8 cellular contexts compared by ENCODE assay signal in the genomic region with DNA sequence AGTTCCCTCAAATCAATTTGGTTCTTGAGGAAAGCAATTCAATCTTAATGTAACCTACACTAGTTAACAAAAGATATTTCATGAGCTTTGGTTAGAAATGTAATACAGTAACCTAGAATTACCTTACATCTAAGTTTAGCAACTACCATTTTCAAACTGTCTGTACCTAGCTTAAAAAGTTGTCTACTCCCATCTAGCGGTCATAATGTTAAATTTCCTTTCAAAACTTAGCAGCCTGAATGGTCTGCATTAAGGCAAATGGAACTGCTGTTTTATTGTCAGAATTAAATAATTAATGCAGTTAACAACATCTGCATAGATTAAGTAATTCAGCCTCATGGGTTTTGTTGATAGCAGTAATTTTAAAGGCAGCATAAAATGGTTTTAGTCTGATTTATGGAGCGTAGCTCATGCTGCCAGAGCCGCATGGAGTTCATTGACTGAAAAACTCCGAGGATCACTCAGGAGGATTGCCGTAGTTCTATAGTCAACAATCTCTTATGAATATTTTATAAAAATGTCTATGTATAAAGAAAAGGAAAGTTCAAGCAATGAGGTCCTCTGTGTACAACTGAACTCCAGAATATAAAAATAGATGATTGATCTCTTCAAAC.
DNase-seq lines count a peak whose midpoint lies in the region; ATAC-seq and TF ChIP-seq lines count a peak whose summit lies in the region.

No MANE protein-coding gene starts in this region.

- intact Hi-C loops in OCI-LY7 (cut with micrococcal nuclease; ENCODE audit: unreplicated experiment) = no loop called here

- no peaks in the 10 kb centered on the region for H3K36me3 ChIP-seq in GM06990 (ENCODE audit: control insufficient read depth, insufficient read depth, low read length)
- H3K36me3 ChIP-seq in Karpas-422 (ENCODE audit: insufficient read depth, low read length) = no peaks in the 10 kb centered on the region
- H3K36me3 ChIP-seq in OCI-LY7 (ENCODE audit: insufficient read depth, low read length) = no peaks in the 10 kb centered on the region
- no peaks in the 10 kb centered on the region for H3K36me3 ChIP-seq in osteoblast (ENCODE audit: insufficient read depth, low read length)

- no peak overlapping the region for H3K4me3 ChIP-seq in GM06990 (replicated peaks; ENCODE audit: low read depth, low read length)
- no peak overlapping the region for H3K4me3 ChIP-seq in Karpas-422 (ENCODE audit: low read length)
- no peak overlapping the region for H3K4me3 ChIP-seq in OCI-LY7 (ENCODE audit: low read depth, low read length, poor library complexity, severe bottlenecking)
- no peak overlapping the region for H3K4me3 ChIP-seq in epithelial cell of esophagus (ENCODE audit: low read length)
- H3K4me3 ChIP-seq in osteoblast (ENCODE audit: insufficient read depth, low read length) = no peak overlapping the region

- H3K9ac ChIP-seq in Karpas-422 (ENCODE audit: low read length) = no peak overlapping the region

- H4K20me1 ChIP-seq in Karpas-422 (ENCODE audit: insufficient read depth, low read depth, low read length) (no peaks in the 10 kb centered on the region), OCI-LY7 (ENCODE audit: insufficient read depth, low read length) (no peaks in the 10 kb centered on the region), osteoblast (ENCODE audit: insufficient read depth, low read length) (no peaks in the 10 kb centered on the region)

- H3K79me2 ChIP-seq in Karpas-422 (ENCODE audit: low read length) = no peaks in the 10 kb centered on the region
- no peaks in the 10 kb centered on the region for H3K79me2 ChIP-seq in OCI-LY7 (ENCODE audit: insufficient read depth, low read depth, low read length)
- no peaks in the 10 kb centered on the region for H3K79me2 ChIP-seq in osteoblast (ENCODE audit: insufficient read depth, low read length)

- H3K9me2 ChIP-seq in Karpas-422 (replicated peaks; ENCODE audit: insufficient read depth, low read length) (no peaks in the 10 kb centered on the region), OCI-LY7 (ENCODE audit: insufficient read depth, low read length) (no peaks in the 10 kb centered on the region)

- no peak overlapping the region for H2AFZ ChIP-seq in Karpas-422 (ENCODE audit: low read length)
- H2AFZ ChIP-seq in OCI-LY7 (ENCODE audit: low read length) = no peak overlapping the region
- no peak overlapping the region for H2AFZ ChIP-seq in osteoblast (ENCODE audit: low read length)

- no peaks in the 10 kb centered on the region for H3K9me3 ChIP-seq in Karpas-422 (ENCODE audit: low read length)
- H3K9me3 ChIP-seq in OCI-LY7 (ENCODE audit: low read length) = no peaks in the 10 kb centered on the region
- no peaks in the 10 kb centered on the region for H3K9me3 ChIP-seq in osteoblast (ENCODE audit: low read depth, low read length)

- no peak overlapping the region for H3K27ac ChIP-seq in Karpas-422 (ENCODE audit: low read length)
- H3K27ac ChIP-seq in OCI-LY7 (ENCODE audit: low read depth, low read length, poor library complexity, severe bottlenecking) = no peak overlapping the region
- no peak overlapping the region for H3K27ac ChIP-seq in osteoblast (ENCODE audit: low read depth, low read length)

- BruUV-seq in OCI-LY7 (replicated peaks; lab: Mats Ljungman, UMichigan) = no TSS peak

- POLR2A ChIA-PET in OCI-LY7 (lab: Charles Lee) = interaction anchor here (0.5 to 0.7 kb wide), 2 partner anchors 284 to 1833 kb away, joined by 3 to 5 read pairs; no protein-coding TSS in a partner anchor

- H3K4me2 ChIP-seq in Karpas-422 (ENCODE audit: low read depth, low read length, poor library complexity, severe bottlenecking) (no peak overlapping the region), OCI-LY7 (ENCODE audit: low read length) (no peak overlapping the region), osteoblast (ENCODE audit: insufficient read depth, low read length) (no peak overlapping the region)

- peak; percentile 46 for TF ChIP-seq CTCF in GM06990 (IDR thresholded peaks at IDR 0.05; ENCODE audit: insufficient read depth, low read length, poor library complexity, severe bottlenecking)
- peak; percentile 86 for TF ChIP-seq CTCF in OCI-LY7 (conservative IDR thresholded peaks at IDR 0.05; ENCODE audit: low read length)
- TF ChIP-seq CTCF in epithelial cell of esophagus (IDR thresholded peaks at IDR 0.05; ENCODE audit: insufficient read depth, low read depth, low read length, missing control alignments) = peak; percentile 57
- TF ChIP-seq CTCF in osteoblast (IDR thresholded peaks at IDR 0.05; ENCODE audit: extremely low read depth, low read depth, low read length) = peak; percentile 44

- H3K4me1 ChIP-seq in Karpas-422 (ENCODE audit: low read length) = no peaks in the 10 kb centered on the region
- no peaks in the 10 kb centered on the region for H3K4me1 ChIP-seq in OCI-LY7 (ENCODE audit: insufficient read depth, low read length, poor library complexity, severe bottlenecking)
- no peaks in the 10 kb centered on the region for H3K4me1 ChIP-seq in osteoblast (ENCODE audit: insufficient read depth, low read length)

- peak; percentile 79 for ATAC-seq in GM21786 (IDR thresholded peaks at IDR 0.05; ENCODE audit: unreplicated experiment)

- no peaks in the 10 kb centered on the region for H3K27me3 ChIP-seq in GM06990 (replicated peaks; ENCODE audit: control insufficient read depth, insufficient read depth, low read length)
- H3K27me3 ChIP-seq in Karpas-422 (ENCODE audit: low read length) = no peaks in the 10 kb centered on the region
- no peaks in the 10 kb centered on the region for H3K27me3 ChIP-seq in osteoblast (ENCODE audit: insufficient read depth, low read length)

- DNase-seq in GM06990 (ENCODE audit: extremely low read depth, insufficient read length) (no peak), Karpas-422 (peak; percentile 85), OCI-LY7 (ENCODE audit: low spot score) (peak; percentile 52), epithelial cell of esophagus (ENCODE audit: low read depth) (peak; percentile 76), osteoblast (ENCODE audit: insufficient read length, low spot score, missing footprints) (no peak)
- no peak for DNase-seq in stimulated activated CD8-positive, alpha-beta memory T cell treated with anti-CD3 and anti-CD28 coated beads, Interleukin-4, amount 100 ng/mL, for 48 hours
- DNase-seq in activated naive CD4-positive, alpha-beta T cell (lab: John Stamatoyannopoulos, UW) = no peak

- CTCF ChIA-PET in OCI-LY7 (lab: Charles Lee; ENCODE audit: unreplicated experiment) = no interaction called here

Comparison
In these comparisons a context has a peak if more than half of its experiments do, and no peak if none do; other contexts are left out.
1. DNase-seq: peak in Karpas-422 (single experiment), OCI-LY7 (single experiment) and epithelial cell of esophagus (single experiment); none in GM06990 (single experiment), osteoblast (single experiment), stimulated activated CD8-positive, alpha-beta memory T cell treated with anti-CD3 and anti-CD28 coated beads, Interleukin-4, amount 100 ng/mL, for 48 hours (single experiment) and activated naive CD4-positive, alpha-beta T cell (0 of 4).
2. Peak in every context shown above with its lines, with median percentiles within 50 percentile points of each other: CTCF ChIP-seq.